Comparison of ENCODE assay signal across 27 cellular contexts in genomic region chr4:17230727-17231126, GRCh38.
"Had no signal": no experiment of that assay in that cellular context is flagged by ENCODE, and none has a peak within 500 bp of the region (broad histone marks: within the 10 kb centered on the region; RNA-seq: fewer than 3 reads in every experiment).

No MANE protein-coding gene starts in this region.

- H3K27ac Mint-ChIP-seq: activated CD8-positive, alpha-beta T cell treated with anti-CD3 and anti-CD28 coated beads, Interleukin-2, amount 10 ng/mL, durations not matched to agents 7 days and 5 days; activated naive CD8-positive, alpha-beta T cell treated with anti-CD3 and anti-CD28 coated beads, Interleukin-2, amount 10 ng/mL, durations not matched to agents 7 days and 5 days; T-helper 2 cell treated with Interferon-gamma antibody and Interleukin-4, amounts not matched to agents 5 μg/mL and 100 μg/mL, for 36 hours had no signal

- H3K36me3 Mint-ChIP-seq: activated naive CD8-positive, alpha-beta T cell treated with anti-CD3 and anti-CD28 coated beads, Interleukin-2, amount 10 ng/mL, durations not matched to agents 7 days and 5 days had no signal

- H3K9me3 Mint-ChIP-seq: T-helper 2 cell treated with Interferon-gamma antibody and Interleukin-4, amounts not matched to agents 5 μg/mL and 100 μg/mL, for 36 hours had no signal

- H3K27ac ChIP-seq: adrenal gland, Peyer's patch, RWPE1, SJCRH30 had no signal

- DNase-seq: activated CD4-positive, alpha-beta T cell treated with anti-CD3 and anti-CD28 coated beads for 48 hours; activated CD4-positive, alpha-beta T cell treated with anti-CD3 and anti-CD28 coated beads, Interleukin-2, amount 50 U/mL, for 4 hours; activated CD4-positive, CD25-positive, alpha-beta regulatory T cell treated with anti-CD3 and anti-CD28 coated beads, Interleukin-2, amount 50 U/mL, for 72 hours; activated CD8-positive, alpha-beta memory T cell treated with anti-CD3 and anti-CD28 coated beads, Interleukin-2, amount 50 U/mL, for 48 hours; activated CD8-positive, alpha-beta T cell treated with anti-CD3 and anti-CD28 coated beads, Interleukin-2, amount 10 ng/mL, durations not matched to agents 7 days and 5 days; activated naive CD4-positive, alpha-beta T cell treated with anti-CD3 and anti-CD28 coated beads, Interleukin-2, amount 50 U/mL, for 16 hours; activated naive CD8-positive, alpha-beta T cell treated with anti-CD3 and anti-CD28 coated beads, Interleukin-2, amount 10 ng/mL, durations not matched to agents 7 days and 5 days; activated T-cell treated with anti-CD3 and anti-CD28 coated beads, Interleukin-2, amount 50 U/mL, for 1 hour; adrenal gland; anterior cingulate cortex; central memory CD4-positive, alpha-beta T cell; MG63; MV-4-11; NCI-H1092 treated with DMSO at 0.1 percent for 48 hours; NCI-H1436 treated with DMSO at 0.1 percent for 48 hours; NCI-H187; NCI-H2081; NCI-H510A treated with DMSO at 0.1 percent for 48 hours; NCI-H69; NK-92 treated with Interleukin-12 subunit alpha and Interleukin-12 subunit beta, amount 100 ng/mL, for 24 hours; OCI-M1; Peyer's patch; Right ventricle myocardium superior; SJCRH30; SK-N-SH had no signal

- H3K4me1 ChIP-seq: Peyer's patch, SJCRH30 had no signal

- H3K4me1 Mint-ChIP-seq: activated naive CD8-positive, alpha-beta T cell treated with anti-CD3 and anti-CD28 coated beads, Interleukin-2, amount 10 ng/mL, durations not matched to agents 7 days and 5 days had no signal

- H3K4me3 Mint-ChIP-seq: activated CD8-positive, alpha-beta T cell treated with anti-CD3 and anti-CD28 coated beads, Interleukin-2, amount 10 ng/mL, durations not matched to agents 7 days and 5 days; activated naive CD8-positive, alpha-beta T cell treated with anti-CD3 and anti-CD28 coated beads, Interleukin-2, amount 10 ng/mL, durations not matched to agents 7 days and 5 days; T-helper 2 cell treated with Interferon-gamma antibody and Interleukin-4, amounts not matched to agents 5 μg/mL and 100 μg/mL, for 36 hours had no signal

- H3K9ac ChIP-seq: SK-N-SH had no signal

- H3K36me3 ChIP-seq: adrenal gland, MG63, Peyer's patch, SJCRH30 had no signal

- H3K27me3 ChIP-seq: adrenal gland, MG63, Peyer's patch had no signal

- H3K4me2 ChIP-seq: SK-N-SH had no signal

- ATAC-seq: activated CD8-positive, alpha-beta T cell treated with anti-CD3 and anti-CD28 coated beads, Interleukin-2, amount 10 ng/mL, durations not matched to agents 7 days and 5 days had no signal

- H3K4me3 ChIP-seq: adrenal gland, MG63, Peyer's patch, SJCRH30 had no signal

- H3K9me3 ChIP-seq: adrenal gland, MG63, Peyer's patch, SJCRH30, SK-N-SH had no signal
